In genomic region chr6:87929843-87930288, GRCh38 we compare ENCODE assay signal across 8 cellular contexts.
A peak's percentile ranks its signal among the peaks of the same experiment; 100 is the strongest.
DNase-seq lines count a peak whose midpoint lies in the region; ATAC-seq and TF ChIP-seq lines count a peak whose summit lies in the region.

No MANE protein-coding gene starts in this region.

- TF ChIP-seq CTCF in DOHH2 (IDR thresholded peaks at IDR 0.05; ENCODE audit: low read depth, low read length, poor library complexity, severe bottlenecking), result peak; percentile 95
- TF ChIP-seq CTCF in OCI-LY3 (IDR thresholded peaks at IDR 0.05; ENCODE audit: low read depth, low read length), result peak; percentile 85
- peak; percentile 79 to 85 (median 84) for TF ChIP-seq CTCF in nephron (IDR thresholded peaks at IDR 0.05; ENCODE audit: unreplicated experiment in 3 of 3)
- TF ChIP-seq CTCF in thoracic aorta (IDR thresholded peaks at IDR 0.05), result peak; percentile 81

- H3K9me2 ChIP-seq in DOHH2 (replicated peaks; ENCODE audit: control insufficient read depth, low read length), result no peaks in the 10 kb centered on the region

- H3K9ac ChIP-seq in OCI-LY3 (ENCODE audit: low read length), result peak overlapping the region; percentile 10

- ATAC-seq in GM21717 (IDR thresholded peaks at IDR 0.05; ENCODE audit: unreplicated experiment) (peak; percentile 60), thoracic aorta (ENCODE audit: insufficient number of reproducible peaks, low FRiP score, low read depth) (peak; percentile 89)

- H3K4me1 Mint-ChIP-seq in nephron, result peaks cover 7% of the 10 kb centered on the region

- DNase-seq in Jurkat, Clone E6-1 (ENCODE audit: low read depth, low spot score), result peak; percentile 51
- DNase-seq in activated T-cell treated with anti-CD3 and anti-CD28 coated beads, Interleukin-2, amount 50 U/mL, for 1 hour, result peak; percentile 59
- peak; percentile 79 for DNase-seq in fibroblast of gingiva (ENCODE audit: low read depth)
- peak; percentile 73 for DNase-seq in thoracic aorta (ENCODE audit: low spot score)

- peaks cover 9% of the 10 kb centered on the region for H3K27me3 Mint-ChIP-seq in nephron (ENCODE audit: low read depth)

- peaks cover 7% of the 10 kb centered on the region; the same call in 1 of the 2 replicates for H3F3A ChIP-seq in DOHH2 (ENCODE audit: control insufficient read depth, insufficient read depth)

- H3K9me3 ChIP-seq in DOHH2 (ENCODE audit: control insufficient read depth, insufficient read depth, low read length) (no peaks in the 10 kb centered on the region), OCI-LY3 (ENCODE audit: insufficient read depth, low read length) (no peaks in the 10 kb centered on the region), thoracic aorta (no peaks in the 10 kb centered on the region)

- H3K4me2 ChIP-seq in DOHH2 (ENCODE audit: low read length) (peak overlapping the region; percentile 70), OCI-LY3 (ENCODE audit: low read length) (peak overlapping the region; percentile 67)

- H3K27ac ChIP-seq in DOHH2 (ENCODE audit: low read depth, low read length), result peak overlapping the region; percentile 78
- no peak overlapping the region for H3K27ac ChIP-seq in OCI-LY3 (ENCODE audit: low read length)
- H3K27ac ChIP-seq in thoracic aorta, result no peak overlapping the region

- H3K36me3 Mint-ChIP-seq in nephron (ENCODE audit: low read depth), result no peaks in the 10 kb centered on the region

- no peaks in the 10 kb centered on the region for H3K9me3 Mint-ChIP-seq in nephron

- H2AFZ ChIP-seq in OCI-LY3 (ENCODE audit: low read depth, low read length), result 0 out of 2 replicates have a peak overlapping the region, but pooled peaks have one; percentile 57

- H3K4me3 Mint-ChIP-seq in nephron, result no peak overlapping the region

- peak overlapping the region in 1 of 3 experiments; percentile 0 for H3K27ac Mint-ChIP-seq in nephron

- H3K79me2 ChIP-seq in DOHH2 (ENCODE audit: control insufficient read depth, low read length), result peaks cover 9% of the 10 kb centered on the region; the same call in 1 of the 2 replicates
- H3K79me2 ChIP-seq in OCI-LY3 (ENCODE audit: low read length), result no peaks in the 10 kb centered on the region

- H3K4me1 ChIP-seq in DOHH2 (ENCODE audit: control insufficient read depth, low read length) (peaks cover 87% of the 10 kb centered on the region), OCI-LY3 (ENCODE audit: low read length) (peaks cover 42% of the 10 kb centered on the region), thoracic aorta (ENCODE audit: control insufficient read depth in 1 of 2, low read depth in 2 of 2) (no peaks in the 10 kb centered on the region)

- H3K36me3 ChIP-seq in DOHH2 (ENCODE audit: control insufficient read depth, low read length), result peaks cover 29% of the 10 kb centered on the region
- H3K36me3 ChIP-seq in OCI-LY3 (replicated peaks; ENCODE audit: low read depth, low read length), result no peaks in the 10 kb centered on the region
- H3K36me3 ChIP-seq in thoracic aorta, result no peaks in the 10 kb centered on the region

- H3K4me3 ChIP-seq in DOHH2 (ENCODE audit: low read length) (peak overlapping the region; percentile 46), OCI-LY3 (ENCODE audit: low read length) (peak overlapping the region; percentile 42), thoracic aorta (no peak overlapping the region)
- no peak overlapping the region for H3K4me3 ChIP-seq in Jurkat, Clone E6-1 (ENCODE audit: low read length)

- H3K27me3 ChIP-seq in DOHH2 (ENCODE audit: control insufficient read depth, low read length) (no peaks in the 10 kb centered on the region), OCI-LY3 (ENCODE audit: low read depth, low read length) (no peaks in the 10 kb centered on the region), thoracic aorta (replicated peaks; ENCODE audit: insufficient read depth) (no peaks in the 10 kb centered on the region)

- H4K20me1 ChIP-seq in DOHH2 (ENCODE audit: control insufficient read depth, insufficient read depth, low read depth, low read length) (no peaks in the 10 kb centered on the region), OCI-LY3 (ENCODE audit: insufficient read depth, low read length) (no peaks in the 10 kb centered on the region)

Comparison
In these comparisons a context has a peak if more than half of its experiments do, and no peak if none do; other contexts are left out.
1. H3K4me3 ChIP-seq: peak in DOHH2 (single experiment) and OCI-LY3 (single experiment); none in Jurkat, Clone E6-1 (single experiment) and thoracic aorta (single experiment).
2. Peak in every context shown above with its lines, with median percentiles within 50 percentile points of each other: CTCF ChIP-seq and DNase-seq.